Comparison of ENCODE assay signal across 1 cellular context in the genomic region with DNA sequence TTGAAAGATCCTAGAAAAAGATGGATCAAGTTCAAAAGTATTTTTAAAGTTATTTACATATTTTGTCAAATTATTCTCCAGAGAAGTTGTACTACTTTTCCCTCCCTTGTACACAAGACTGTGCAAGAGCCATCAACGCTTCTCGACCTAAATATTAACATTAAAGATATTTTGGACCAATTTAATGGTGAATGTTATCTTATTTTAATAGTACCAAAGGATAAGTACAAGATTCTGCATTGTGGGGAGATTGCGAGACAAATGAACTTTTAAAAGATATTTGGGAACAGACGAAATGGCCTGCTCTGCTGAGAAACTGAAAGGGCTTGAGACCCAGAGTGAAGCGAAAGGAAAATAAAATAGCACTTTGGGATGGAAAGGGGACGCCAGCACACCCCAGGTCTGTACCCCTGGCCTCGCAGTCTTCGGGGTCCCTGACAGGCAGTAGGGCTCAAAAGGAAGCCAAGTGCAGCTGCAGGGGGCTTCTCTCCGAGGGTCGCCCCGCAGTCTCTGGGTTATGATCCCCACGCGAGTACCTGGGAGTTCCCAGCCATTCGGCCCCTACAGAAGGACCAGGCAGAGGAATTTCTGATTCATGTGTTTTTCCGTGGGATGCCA.
TF ChIP-seq lines count a peak whose summit lies in the region.

No MANE protein-coding gene starts in this region.

TF ChIP-seq in GM12878, 131 proteins besides CTCF, POLR2A, EP300 and RAD21 (continued from another document):
- no peak for TF ChIP-seq CUX1 (IDR thresholded peaks at IDR 0.05; ENCODE audit: insufficient replicate concordance, low read depth, low read length)
